In the genomic region with DNA sequence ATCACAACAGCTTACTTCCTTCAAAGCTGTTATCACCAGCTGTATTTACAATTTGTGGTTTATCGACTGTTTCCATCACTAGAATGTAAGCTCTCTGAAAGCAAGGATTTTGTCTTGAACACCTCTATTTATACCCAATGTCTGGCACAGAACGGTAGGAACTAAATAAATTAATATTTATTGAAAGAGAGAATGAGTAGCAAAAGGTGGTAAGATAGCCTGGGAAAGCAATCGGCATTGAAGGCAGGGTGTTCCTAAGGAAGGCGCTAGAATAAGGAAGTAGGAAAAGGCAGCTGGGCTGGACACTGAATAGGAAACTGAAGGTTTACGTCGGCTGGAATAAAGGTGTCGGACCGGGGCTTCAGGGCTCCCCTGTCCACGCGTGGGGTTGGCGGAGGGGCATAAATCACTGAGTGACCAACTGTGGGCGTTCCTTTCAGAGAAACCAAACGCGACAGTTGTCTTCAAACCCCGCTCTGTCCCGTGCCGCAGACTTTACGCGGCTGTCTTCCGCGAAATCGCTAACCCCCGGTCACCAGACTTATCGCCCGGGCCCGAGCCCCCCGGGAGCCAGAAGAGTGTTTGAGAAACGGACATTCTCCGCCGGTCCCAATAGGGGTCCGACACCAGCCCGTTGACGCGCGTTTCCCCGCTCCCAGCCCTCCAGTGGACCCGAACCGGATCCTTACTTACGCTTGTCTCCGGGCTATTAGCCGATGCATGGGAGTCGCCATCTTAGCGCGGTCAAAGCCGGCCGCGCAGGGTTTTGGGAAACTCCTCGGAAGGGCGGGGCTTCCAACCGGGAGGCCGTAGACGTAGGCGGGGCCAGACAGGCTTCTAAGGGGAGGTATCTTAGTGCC, we compare ENCODE assay signal across 8 cellular contexts. TPM values are rescaled to one million over a fixed set of nuclear protein-coding genes. Genes with fewer than 3 reads are reported as not detected.
DNase-seq lines count a peak whose midpoint lies in the region; ATAC-seq, FAIRE-seq and TF ChIP-seq lines count a peak whose summit lies in the region.

A gene (minus strand): TSS at position 746 of the 860 bp plus-strand sequence. CDS start 12 bp downstream, at position 734.

- H3K27ac ChIP-seq in right cardiac atrium (ENCODE audit: low read length), result peak within 1 kb of the TSS; percentile 83

- H3K4me3 ChIP-seq in right cardiac atrium (ENCODE audit: low read length), result peak within 1 kb of the TSS; percentile 70

- WGBS in right cardiac atrium, result under 1% methylated on average over 53 of the region's 53 CpGs

- H3K4me1 ChIP-seq in right cardiac atrium (ENCODE audit: control insufficient read depth, insufficient read depth, low read length), result peaks cover 3% of the 10 kb centered on the region

- TF ChIP-seq POLR2A in GM18505 (IDR thresholded peaks at IDR 0.05; ENCODE audit: borderline replicate concordance, extremely low read depth, insufficient read depth, insufficient read length), result peak; percentile 91

- peak; percentile 17 for FAIRE-seq in urothelium cell line (lab: Jason Lieb, UNC)

- intact Hi-C loops in T-helper 2 cell treated with Interferon-gamma antibody and Interleukin-4, amounts not matched to agents 100 ng/mL and 5 ng/mL, for 36 hours (cut with micrococcal nuclease), result loop anchor here (1.0 kb wide), 3 partner anchors 25 to 160 kb away; a partner anchor contains a TSS
- intact Hi-C loops in right cardiac atrium (cut with DNase I), result no loop called here

- peak; percentile 91 for ATAC-seq in GM18505 (IDR thresholded peaks at IDR 0.05; ENCODE audit: unreplicated experiment)
- peak; percentile 91 for ATAC-seq in HG02970 (IDR thresholded peaks at IDR 0.05; ENCODE audit: low FRiP score, unreplicated experiment)
- ATAC-seq in right cardiac atrium, result peak; percentile 100

- peak; percentile 80 to 88 for DNase-seq in NCI-H1930 (lab: John Stamatoyannopoulos, UW)
- peak; percentile 39 to 95 (median 86) for DNase-seq in anterior cingulate cortex (lab: John Stamatoyannopoulos, UW)
- DNase-seq in right cardiac atrium, result peak; percentile 95 to 97 (median 97)
- peak; percentile 81 for DNase-seq in pulmonary artery endothelial cell (ENCODE audit: low read depth, low spot score)
- peak; percentile 99 for DNase-seq in urothelium cell line (ENCODE audit: low spot score)

- H3K27me3 ChIP-seq in right cardiac atrium (ENCODE audit: control insufficient read depth, insufficient read depth), result no peaks in the 10 kb centered on the region

- no peaks in the 10 kb centered on the region for H3K9me3 ChIP-seq in right cardiac atrium (ENCODE audit: control insufficient read depth, low read length)

RNA-seq across cellular contexts. Expression of the gene that starts here (rescaled TPM):
- 33.9 and 35.4 TPM in 2 replicates for total RNA-seq in T-helper 2 cell treated with Interferon-gamma antibody and Interleukin-4, amounts not matched to agents 100 ng/mL and 5 ng/mL, for 36 hours
- total RNA-seq in right cardiac atrium (10 to 100 TPM; 13.7 to 18.3 (median 17.2) TPM), pulmonary artery endothelial cell (14.7 and 21.8 TPM in 2 replicates)
- polyA plus RNA-seq in right cardiac atrium, result 17.8 TPM

Comparison
In these comparisons a context has a peak if more than half of its experiments do, and no peak if none do; other contexts are left out.
1. Peak in every context shown above with its lines: DNase-seq, ATAC-seq, H3K4me3 ChIP-seq and H3K27ac ChIP-seq.